Comparison of ENCODE assay signal across 8 cellular contexts in genomic region chr9:33044162-33044673, GRCh38. TPM values are rescaled to one million over a fixed set of nuclear protein-coding genes. Genes with fewer than 3 reads are reported as not detected.
DNase-seq lines count a peak whose midpoint lies in the region; ATAC-seq and TF ChIP-seq lines count a peak whose summit lies in the region.

No MANE protein-coding gene starts in this region.

- no peak overlapping the region for H3K18ac ChIP-seq in neuronal stem cell (ENCODE audit: low read length)

- no peak overlapping the region for H3K23ac ChIP-seq in neuronal stem cell (ENCODE audit: low read depth, low read length, poor library complexity)

- TF ChIP-seq CTCF in LNCaP clone FGC (IDR thresholded peaks at IDR 0.05; ENCODE audit: control insufficient read depth, extremely low read depth, insufficient read depth) (no peak), suprapubic skin (IDR thresholded peaks at IDR 0.05) (no peak)

- DNase-seq in DMS53 treated with DMSO at 0.1 percent for 48 hours (lab: John Stamatoyannopoulos, UW; ENCODE audit: unreplicated experiment) (peak; percentile 88), LNCaP clone FGC (ENCODE audit: low read depth) (peak; percentile 70), SHP77 treated with DMSO at 0.1 percent for 48 hours (lab: John Stamatoyannopoulos, UW) (peak; percentile 34), germinal center (ENCODE audit: low spot score) (peak; percentile 85), neuronal stem cell (ENCODE audit: low spot score) (peak; percentile 72), suprapubic skin (ENCODE audit: low spot score in 2 of 2) (peak; percentile 90 to 93)

- no peak overlapping the region for H3K4ac ChIP-seq in neuronal stem cell (ENCODE audit: low read length)

- H2BK5ac ChIP-seq in neuronal stem cell (ENCODE audit: low read length): no peak overlapping the region

- H3K27ac ChIP-seq in neuronal stem cell (replicated peaks; ENCODE audit: low read length) (peak overlapping the region; percentile 57), suprapubic skin (peak overlapping the region; percentile 89)

- H3K9ac ChIP-seq in neuronal stem cell (ENCODE audit: low read depth, low read length, poor library complexity): peak overlapping the region; percentile 18

- H3K36me3 ChIP-seq in neuronal stem cell (replicated peaks in 1 of 2; ENCODE audit: control insufficient read depth in 2 of 2, insufficient read depth in 2 of 2, low read length in 2 of 2) (peaks cover 7 to 78% of the 10 kb centered on the region in 2 donors), suprapubic skin (peaks cover 45% of the 10 kb centered on the region)

- H2AFZ ChIP-seq in neuronal stem cell (ENCODE audit: low read length): no peak overlapping the region

- H3K27ac Mint-ChIP-seq in activated naive CD4-positive, alpha-beta T cell treated with anti-CD3 and anti-CD28 coated beads, Interleukin-2, amount 50 U/mL, for 24 hours: peak overlapping the region; percentile 51

- no peak overlapping the region for H2AK5ac ChIP-seq in neuronal stem cell (ENCODE audit: low read depth, low read length)

- peaks cover 26% of the 10 kb centered on the region for H3K4me1 Mint-ChIP-seq in activated naive CD4-positive, alpha-beta T cell treated with anti-CD3 and anti-CD28 coated beads, Interleukin-2, amount 50 U/mL, for 24 hours

- H3K27me3 ChIP-seq in neuronal stem cell (ENCODE audit: control insufficient read depth in 3 of 3, insufficient read depth in 3 of 3, low read depth in 1 of 3, low read length in 3 of 3): no peaks in the 10 kb centered on the region
- no peaks in the 10 kb centered on the region for H3K27me3 ChIP-seq in suprapubic skin

- no peak overlapping the region for H2BK15ac ChIP-seq in neuronal stem cell (ENCODE audit: low read length)

- H4K91ac ChIP-seq in neuronal stem cell (ENCODE audit: low read depth, low read length, poor library complexity): no peak overlapping the region

- H4K8ac ChIP-seq in neuronal stem cell (ENCODE audit: low read depth, low read length): no peak overlapping the region

- H3K4me3 ChIP-seq in LNCaP clone FGC (ENCODE audit: low read depth, low read length) (peak overlapping the region; percentile 60), neuronal stem cell (ENCODE audit: low read length in 2 of 2) (peak overlapping the region in 1 of 2 donors; percentile 86), suprapubic skin (peak overlapping the region; percentile 68)

- H3K4me2 ChIP-seq in neuronal stem cell (ENCODE audit: insufficient read depth, low read length, poor library complexity, severe bottlenecking): peak overlapping the region; percentile 75

- H3K36me3 Mint-ChIP-seq in activated naive CD4-positive, alpha-beta T cell treated with anti-CD3 and anti-CD28 coated beads, Interleukin-2, amount 50 U/mL, for 24 hours: peaks cover 10% of the 10 kb centered on the region

- no peak overlapping the region for H2BK12ac ChIP-seq in neuronal stem cell (ENCODE audit: low read length)

- H3K9me3 Mint-ChIP-seq in activated naive CD4-positive, alpha-beta T cell treated with anti-CD3 and anti-CD28 coated beads, Interleukin-2, amount 50 U/mL, for 24 hours: no peaks in the 10 kb centered on the region

- no peak for TF ChIP-seq EP300 in suprapubic skin (IDR thresholded peaks at IDR 0.05)

- no peak for TF ChIP-seq POLR2A in suprapubic skin (IDR thresholded peaks at IDR 0.05)

- peak overlapping the region; percentile 82 for H3K4me3 Mint-ChIP-seq in activated naive CD4-positive, alpha-beta T cell treated with anti-CD3 and anti-CD28 coated beads, Interleukin-2, amount 50 U/mL, for 24 hours

- H3K27me3 Mint-ChIP-seq in activated naive CD4-positive, alpha-beta T cell treated with anti-CD3 and anti-CD28 coated beads, Interleukin-2, amount 50 U/mL, for 24 hours: no peaks in the 10 kb centered on the region

- H3K79me1 ChIP-seq in neuronal stem cell (ENCODE audit: low read depth, low read length): no peaks in the 10 kb centered on the region

- peak; percentile 73 for ATAC-seq in GM21619 (IDR thresholded peaks at IDR 0.05; ENCODE audit: unreplicated experiment)

- no peaks in the 10 kb centered on the region for H3K9me3 ChIP-seq in neuronal stem cell (replicated peaks in 1 of 2; ENCODE audit: control insufficient read depth in 2 of 2, insufficient read depth in 1 of 2, low read depth in 1 of 2, low read length in 2 of 2)
- no peaks in the 10 kb centered on the region for H3K9me3 ChIP-seq in suprapubic skin

- H2BK120ac ChIP-seq in neuronal stem cell (ENCODE audit: low read depth, low read length): no peak overlapping the region

- H3K4me1 ChIP-seq in neuronal stem cell (ENCODE audit: control insufficient read depth in 2 of 2, insufficient read depth in 1 of 2, low read depth in 1 of 2, low read length in 2 of 2) (no peaks in the 10 kb centered on the region), suprapubic skin (peaks cover 25% of the 10 kb centered on the region)

- H3K14ac ChIP-seq in neuronal stem cell (ENCODE audit: low read length): no peak overlapping the region

- no CpG with 5 or more reads among the region's 41 CpGs for WGBS in neuronal stem cell (ENCODE audit: extremely low coverage in 2 of 2, insufficient read length in 2 of 2, insufficient replicate concordance in 1 of 2), 2 donors
- under 1% methylated on average over 41 of the region's 41 CpGs for WGBS in suprapubic skin

RNA-seq across cellular contexts. Expression of gene DNAJA1, which starts 19.1 kb away (rescaled TPM):
- 153 TPM for polyA plus RNA-seq in neuronal stem cell (2013, experiment 1 of 2)
- 152 TPM for polyA plus RNA-seq in neuronal stem cell (2013, experiment 2 of 2)
- 10 to 100 TPM; 41.4 to 73.0 (median 58.5) TPM for total RNA-seq in suprapubic skin

RNA-seq across cellular contexts. Expression of gene SMU1, which starts 32.3 kb away (rescaled TPM):
- polyA plus RNA-seq in neuronal stem cell (2013, experiment 1 of 2): 14.0 TPM
- 14.7 TPM for polyA plus RNA-seq in neuronal stem cell (2013, experiment 2 of 2)
- total RNA-seq in suprapubic skin: 10 to 100 TPM; 14.3 to 18.5 (median 16.7) TPM

RNA-seq across cellular contexts. Expression of gene APTX, which starts 42.8 kb away (rescaled TPM):
- 47.0 TPM for polyA plus RNA-seq in neuronal stem cell (2013, experiment 1 of 2)
- 49.5 TPM for polyA plus RNA-seq in neuronal stem cell (2013, experiment 2 of 2)
- total RNA-seq in suprapubic skin: 10 to 100 TPM; 21.9 to 57.5 (median 32.6) TPM

Comparison
In these comparisons a context has a peak if more than half of its experiments do, and no peak if none do; other contexts are left out.
1. DNase-seq: peak in every context shown above with its lines; median percentile 92 in suprapubic skin; 88 in DMS53 treated with DMSO at 0.1 percent for 48 hours; 85 in germinal center; 72 in neuronal stem cell; 70 in LNCaP clone FGC; 34 in SHP77 treated with DMSO at 0.1 percent for 48 hours.